Comparison of ENCODE assay signal across 27 cellular contexts in the genomic region with DNA sequence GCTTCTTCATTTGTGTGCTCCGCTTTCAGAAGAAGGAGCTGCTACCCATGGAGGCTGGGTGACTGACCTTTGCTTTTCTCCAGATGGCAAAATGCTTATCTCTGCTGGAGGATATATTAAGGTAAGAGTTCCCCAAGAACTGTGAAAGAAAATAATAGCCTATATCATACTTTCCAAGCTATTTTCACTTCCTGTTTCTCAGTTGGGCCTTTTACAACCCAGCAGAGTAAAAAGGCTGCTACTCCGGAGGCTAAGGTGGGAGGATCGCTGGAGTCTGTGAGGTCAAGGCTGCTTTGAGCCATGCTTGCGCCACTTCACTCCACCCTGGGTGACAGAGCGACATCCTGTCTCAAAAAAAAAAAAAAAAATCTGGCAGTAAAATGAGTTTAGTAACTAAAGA.
"Had no signal": no experiment of that assay in that cellular context is flagged by ENCODE, and none has a peak within 500 bp of the region (broad histone marks: within the 10 kb centered on the region; RNA-seq: fewer than 3 reads in every experiment).

No MANE protein-coding gene starts in this region.

- H3K27me3 Mint-ChIP-seq: activated B cell treated with CpG ODN at 0.5 μM for 24 hours; activated CD4-positive, alpha-beta T cell treated with anti-CD3 and anti-CD28 coated beads for 36 hours; activated naive CD8-positive, alpha-beta T cell treated with anti-CD3 and anti-CD28 coated beads for 36 hours; activated T-cell treated with anti-CD3 and anti-CD28 coated beads, Interleukin-2, amount 50 U/mL, for 24 hours; activated T-helper 17 cell treated with anti-CD3 and anti-CD28 coated beads, Interleukin-2, amount 50 U/mL, for 72 hours; naive thymus-derived CD8-positive, alpha-beta T cell; progenitor cell of endocrine pancreas; stimulated activated memory B cell treated with anti-CD40 and anti-IgM and Interleukin-4, amounts not matched to agents 10 μg/mL and 1 μg/mL and 100 μg/mL, for 72 hours had no signal

- H3K9me3 Mint-ChIP-seq: activated B cell treated with CpG ODN at 0.5 μM for 24 hours; activated naive CD8-positive, alpha-beta T cell treated with anti-CD3 and anti-CD28 coated beads for 36 hours; activated T-cell treated with anti-CD3 and anti-CD28 coated beads, Interleukin-2, amount 50 U/mL, for 24 hours; activated T-helper 17 cell treated with anti-CD3 and anti-CD28 coated beads, Interleukin-2, amount 50 U/mL, for 72 hours; mesothelial cell of epicardium; naive thymus-derived CD8-positive, alpha-beta T cell; neural progenitor cell; stimulated activated memory B cell treated with anti-CD40 and anti-IgM and Interleukin-4, amounts not matched to agents 10 μg/mL and 1 μg/mL and 100 μg/mL, for 72 hours had no signal

- H3K4me3 ChIP-seq: breast epithelium, colonic mucosa, esophagus muscularis mucosa, hepatocyte, neural progenitor cell, sigmoid colon, smooth muscle cell, testis, uterus had no signal

- H3K9ac ChIP-seq: neural progenitor cell had no signal

- H3K4me1 ChIP-seq: breast epithelium, colonic mucosa, neural progenitor cell, testis, uterus had no signal

- H3K27me3 ChIP-seq: breast epithelium, colonic mucosa, esophagus muscularis mucosa, hepatocyte, neural progenitor cell, sigmoid colon, testis, uterus had no signal

- H3K4me1 Mint-ChIP-seq: activated B cell treated with CpG ODN at 0.5 μM for 24 hours; activated naive CD8-positive, alpha-beta T cell treated with anti-CD3 and anti-CD28 coated beads for 36 hours; mesothelial cell of epicardium; stimulated activated memory B cell treated with anti-CD40 and anti-IgM and Interleukin-4, amounts not matched to agents 10 μg/mL and 1 μg/mL and 100 μg/mL, for 72 hours had no signal

- H3K79me2 ChIP-seq: hepatocyte had no signal

- H3K4me3 Mint-ChIP-seq: activated B cell treated with CpG ODN at 0.5 μM for 24 hours; activated CD4-positive, alpha-beta T cell treated with anti-CD3 and anti-CD28 coated beads for 36 hours; activated naive CD8-positive, alpha-beta T cell treated with anti-CD3 and anti-CD28 coated beads for 36 hours; activated T-cell treated with anti-CD3 and anti-CD28 coated beads, Interleukin-2, amount 50 U/mL, for 24 hours; activated T-helper 17 cell treated with anti-CD3 and anti-CD28 coated beads, Interleukin-2, amount 50 U/mL, for 72 hours; mesothelial cell of epicardium; naive thymus-derived CD8-positive, alpha-beta T cell; neural progenitor cell; stimulated activated memory B cell treated with anti-CD40 and anti-IgM and Interleukin-4, amounts not matched to agents 10 μg/mL and 1 μg/mL and 100 μg/mL, for 72 hours had no signal

- ATAC-seq: activated CD4-positive, alpha-beta T cell treated with anti-CD3 and anti-CD28 coated beads for 36 hours; activated T-helper 17 cell treated with anti-CD3 and anti-CD28 coated beads, Interleukin-2, amount 50 U/mL, for 72 hours; left ventricle myocardium superior; naive thymus-derived CD8-positive, alpha-beta T cell; stimulated activated memory B cell treated with anti-CD40 and anti-IgM and Interleukin-4, amounts not matched to agents 10 μg/mL and 1 μg/mL and 100 μg/mL, for 72 hours had no signal

- H3K27ac Mint-ChIP-seq: activated B cell treated with CpG ODN at 0.5 μM for 24 hours; activated CD4-positive, alpha-beta T cell treated with anti-CD3 and anti-CD28 coated beads for 36 hours; activated naive CD8-positive, alpha-beta T cell treated with anti-CD3 and anti-CD28 coated beads for 36 hours; activated T-cell treated with anti-CD3 and anti-CD28 coated beads, Interleukin-2, amount 50 U/mL, for 24 hours; activated T-helper 17 cell treated with anti-CD3 and anti-CD28 coated beads, Interleukin-2, amount 50 U/mL, for 72 hours; mesothelial cell of epicardium; naive thymus-derived CD8-positive, alpha-beta T cell; neural progenitor cell; progenitor cell of endocrine pancreas; stimulated activated memory B cell treated with anti-CD40 and anti-IgM and Interleukin-4, amounts not matched to agents 10 μg/mL and 1 μg/mL and 100 μg/mL, for 72 hours had no signal

- H3K36me3 ChIP-seq: breast epithelium, colonic mucosa, uterus had no signal

- H3K4me2 ChIP-seq: hepatocyte, neural progenitor cell, smooth muscle cell had no signal

- H3K9me3 ChIP-seq: breast epithelium, colonic mucosa, esophagus muscularis mucosa, sigmoid colon, testis, uterus had no signal

- DNase-seq: activated B cell treated with CpG ODN at 0.5 μM for 24 hours; activated CD4-positive, alpha-beta T cell treated with anti-CD3 and anti-CD28 coated beads for 36 hours; activated CD4-positive, alpha-beta T cell treated with anti-CD3 and anti-CD28 coated beads, Interleukin-2, amount 50 U/mL, for 4 hours; activated CD8-positive, alpha-beta memory T cell treated with anti-CD3 and anti-CD28 coated beads for 24 hours; activated CD8-positive, alpha-beta memory T cell treated with anti-CD3 and anti-CD28 coated beads, Interleukin-2, amount 50 U/mL, for 4 hours; activated naive CD8-positive, alpha-beta T cell treated with anti-CD3 and anti-CD28 coated beads for 36 hours; activated T-cell treated with anti-CD3 and anti-CD28 coated beads, Interleukin-2, amount 50 U/mL, for 24 hours; colonic mucosa; glutamatergic neuron; left ventricle myocardium superior; mammary epithelial cell; naive thymus-derived CD8-positive, alpha-beta T cell; retina; sigmoid colon; stimulated activated CD4-positive, alpha-beta T cell treated with anti-CD3 and anti-CD28 coated beads, Interleukin-15, amount 100 ng/mL, for 24 hours; testis; trophoblast cell; uterus had no signal

- H3K27ac ChIP-seq: breast epithelium, colonic mucosa, esophagus muscularis mucosa, hepatocyte, neural progenitor cell, sigmoid colon, testis, uterus had no signal

- H2AFZ ChIP-seq: hepatocyte, neural progenitor cell had no signal
